Comparison of ENCODE assay signal across 2 cellular contexts in the genomic region with DNA sequence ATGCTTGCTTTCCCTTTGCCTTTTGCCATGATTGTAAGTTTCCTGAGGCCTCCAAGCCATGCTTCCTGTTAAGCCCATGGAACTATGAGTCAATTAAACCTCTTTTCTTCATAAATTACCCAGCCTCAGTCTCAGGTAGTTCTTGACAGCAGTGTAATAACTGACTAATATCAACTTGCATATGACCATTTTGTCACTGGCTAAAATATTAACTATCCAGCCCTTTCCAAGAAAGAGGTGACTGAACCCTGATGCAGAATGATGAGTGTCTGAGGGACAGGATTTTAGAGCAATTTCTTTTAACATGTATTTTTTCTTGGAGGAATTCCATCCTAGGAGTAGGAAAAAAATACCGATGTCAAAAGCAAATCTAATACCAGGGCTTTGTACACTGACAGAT.
TF ChIP-seq lines count a peak whose summit lies in the region.

No MANE protein-coding gene starts in this region.

TF ChIP-seq in HepG2, 621 proteins besides CTCF, POLR2A, EP300 and RAD21 (continued from another document):
- TF ChIP-seq GMEB1 (CRISPR knock-in tag; IDR thresholded peaks at IDR 0.05; ENCODE audit: borderline replicate concordance) (no peak), ZNF749 (CRISPR knock-in tag; IDR thresholded peaks at IDR 0.05; ENCODE audit: borderline replicate concordance) (no peak), MTA1 (CRISPR knock-in tag; IDR thresholded peaks at IDR 0.05; ENCODE audit: borderline replicate concordance) (no peak), NR2C2 (CRISPR knock-in tag; IDR thresholded peaks at IDR 0.05; ENCODE audit: borderline replicate concordance) (no peak), MLLT10 (CRISPR knock-in tag; IDR thresholded peaks at IDR 0.05) (no peak), ZNF674 (CRISPR knock-in tag; IDR thresholded peaks at IDR 0.05; ENCODE audit: low read depth) (no peak), ZNF670 (CRISPR knock-in tag; IDR thresholded peaks at IDR 0.05; ENCODE audit: borderline replicate concordance) (no peak), RCOR2 (CRISPR knock-in tag; IDR thresholded peaks at IDR 0.05) (no peak)
- TF ChIP-seq, protein P1, sequence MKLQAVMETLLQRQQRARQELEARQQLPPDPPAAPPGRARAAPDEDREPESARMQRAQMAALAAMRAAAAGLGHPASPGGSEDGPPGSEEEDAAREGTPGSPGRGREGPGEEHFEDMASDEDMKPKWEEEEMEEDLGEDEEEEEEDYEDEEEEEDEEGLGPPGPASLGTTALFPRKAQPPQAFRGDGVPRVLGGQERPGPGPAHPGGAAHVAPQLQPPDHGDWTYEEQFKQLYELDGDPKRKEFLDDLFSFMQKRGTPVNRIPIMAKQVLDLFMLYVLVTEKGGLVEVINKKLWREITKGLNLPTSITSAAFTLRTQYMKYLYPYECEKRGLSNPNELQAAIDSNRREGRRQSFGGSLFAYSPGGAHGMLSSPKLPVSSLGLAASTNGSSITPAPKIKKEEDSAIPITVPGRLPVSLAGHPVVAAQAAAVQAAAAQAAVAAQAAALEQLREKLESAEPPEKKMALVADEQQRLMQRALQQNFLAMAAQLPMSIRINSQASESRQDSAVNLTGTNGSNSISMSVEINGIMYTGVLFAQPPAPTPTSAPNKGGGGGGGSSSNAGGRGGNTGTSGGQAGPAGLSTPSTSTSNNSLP (IDR thresholded peaks at IDR 0.05; ENCODE audit: low read depth, low read length) = no peak
- TF ChIP-seq, protein P2, sequence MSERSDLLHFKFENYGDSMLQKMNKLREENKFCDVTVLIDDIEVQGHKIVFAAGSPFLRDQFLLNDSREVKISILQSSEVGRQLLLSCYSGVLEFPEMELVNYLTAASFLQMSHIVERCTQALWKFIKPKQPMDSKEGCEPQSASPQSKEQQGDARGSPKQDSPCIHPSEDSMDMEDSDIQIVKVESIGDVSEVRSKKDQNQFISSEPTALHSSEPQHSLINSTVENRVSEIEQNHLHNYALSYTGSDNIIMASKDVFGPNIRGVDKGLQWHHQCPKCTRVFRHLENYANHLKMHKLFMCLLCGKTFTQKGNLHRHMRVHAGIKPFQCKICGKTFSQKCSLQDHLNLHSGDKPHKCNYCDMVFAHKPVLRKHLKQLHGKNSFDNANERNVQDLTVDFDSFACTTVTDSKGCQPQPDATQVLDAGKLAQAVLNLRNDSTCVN (CRISPR knock-in tag; IDR thresholded peaks at IDR 0.05; ENCODE audit: borderline replicate concordance) = no peak
TF ChIP-seq in HepG2: peak in this region for 0.

TF ChIP-seq in SK-N-SH, 30 proteins besides CTCF, POLR2A, EP300 and RAD21 (continued from another document):
- TF ChIP-seq, protein P3, sequence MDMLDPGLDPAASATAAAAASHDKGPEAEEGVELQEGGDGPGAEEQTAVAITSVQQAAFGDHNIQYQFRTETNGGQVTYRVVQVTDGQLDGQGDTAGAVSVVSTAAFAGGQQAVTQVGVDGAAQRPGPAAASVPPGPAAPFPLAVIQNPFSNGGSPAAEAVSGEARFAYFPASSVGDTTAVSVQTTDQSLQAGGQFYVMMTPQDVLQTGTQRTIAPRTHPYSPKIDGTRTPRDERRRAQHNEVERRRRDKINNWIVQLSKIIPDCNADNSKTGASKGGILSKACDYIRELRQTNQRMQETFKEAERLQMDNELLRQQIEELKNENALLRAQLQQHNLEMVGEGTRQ (IDR thresholded peaks at IDR 0.05; ENCODE audit: borderline replicate concordance, low read depth, low read length) = no peak
- TF ChIP-seq USF1 (IDR thresholded peaks at IDR 0.05; ENCODE audit: borderline replicate concordance, low read depth) (no peak), NFIC (IDR thresholded peaks at IDR 0.05; ENCODE audit: borderline replicate concordance) (no peak), YY1 (IDR thresholded peaks at IDR 0.05; ENCODE audit: low read depth) (no peak), GATA2 (CRISPR knock-in tag; IDR thresholded peaks at IDR 0.05) (no peak)
- TF ChIP-seq, protein P4, sequence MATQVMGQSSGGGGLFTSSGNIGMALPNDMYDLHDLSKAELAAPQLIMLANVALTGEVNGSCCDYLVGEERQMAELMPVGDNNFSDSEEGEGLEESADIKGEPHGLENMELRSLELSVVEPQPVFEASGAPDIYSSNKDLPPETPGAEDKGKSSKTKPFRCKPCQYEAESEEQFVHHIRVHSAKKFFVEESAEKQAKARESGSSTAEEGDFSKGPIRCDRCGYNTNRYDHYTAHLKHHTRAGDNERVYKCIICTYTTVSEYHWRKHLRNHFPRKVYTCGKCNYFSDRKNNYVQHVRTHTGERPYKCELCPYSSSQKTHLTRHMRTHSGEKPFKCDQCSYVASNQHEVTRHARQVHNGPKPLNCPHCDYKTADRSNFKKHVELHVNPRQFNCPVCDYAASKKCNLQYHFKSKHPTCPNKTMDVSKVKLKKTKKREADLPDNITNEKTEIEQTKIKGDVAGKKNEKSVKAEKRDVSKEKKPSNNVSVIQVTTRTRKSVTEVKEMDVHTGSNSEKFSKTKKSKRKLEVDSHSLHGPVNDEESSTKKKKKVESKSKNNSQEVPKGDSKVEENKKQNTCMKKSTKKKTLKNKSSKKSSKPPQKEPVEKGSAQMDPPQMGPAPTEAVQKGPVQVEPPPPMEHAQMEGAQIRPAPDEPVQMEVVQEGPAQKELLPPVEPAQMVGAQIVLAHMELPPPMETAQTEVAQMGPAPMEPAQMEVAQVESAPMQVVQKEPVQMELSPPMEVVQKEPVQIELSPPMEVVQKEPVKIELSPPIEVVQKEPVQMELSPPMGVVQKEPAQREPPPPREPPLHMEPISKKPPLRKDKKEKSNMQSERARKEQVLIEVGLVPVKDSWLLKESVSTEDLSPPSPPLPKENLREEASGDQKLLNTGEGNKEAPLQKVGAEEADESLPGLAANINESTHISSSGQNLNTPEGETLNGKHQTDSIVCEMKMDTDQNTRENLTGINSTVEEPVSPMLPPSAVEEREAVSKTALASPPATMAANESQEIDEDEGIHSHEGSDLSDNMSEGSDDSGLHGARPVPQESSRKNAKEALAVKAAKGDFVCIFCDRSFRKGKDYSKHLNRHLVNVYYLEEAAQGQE (IDR thresholded peaks at IDR 0.05; ENCODE audit: low read depth, low read length) = no peak
